In genomic region chr18:3037423-3037915, GRCh38 we compare ENCODE assay signal across 8 cellular contexts. TPM values are rescaled to one million over a fixed set of nuclear protein-coding genes. Genes with fewer than 3 reads are reported as not detected.
A peak's percentile ranks its signal among the peaks of the same experiment; 100 is the strongest.
DNase-seq lines count a peak whose midpoint lies in the region; ATAC-seq and TF ChIP-seq lines count a peak whose summit lies in the region.

No MANE protein-coding gene starts in this region.

- in situ Hi-C loops in GM23248 (cut with MboI): loop anchor here (25.0 kb wide), 1 partner anchor 100 kb away; no protein-coding TSS in a partner anchor

- H3K4me3 ChIP-seq in GM23248 (no peak overlapping the region), right lobe of liver (no peak overlapping the region), ovary (no peak overlapping the region)

- 43% methylated on average over 4 of the region's 4 CpGs for WGBS in GM23248 (ENCODE audit: low coverage in 1 of 2, low lambda C conversion rate in 2 of 2, missing lambda C conversion rate in 2 of 2), 2 experiments
- 14% methylated on average over 4 of the region's 4 CpGs for WGBS in right lobe of liver (ENCODE audit: insufficient coverage, low coverage, low lambda C conversion rate, missing lambda C conversion rate)
- WGBS in ovary, 3 donors: 47 to 51% (median 51%) methylated on average over 4 of the region's 4 CpGs

- H3K4me2 ChIP-seq in GM23248 (ENCODE audit: unreplicated experiment): no peak overlapping the region

- H3K9me2 ChIP-seq in GM23248 (ENCODE audit: insufficient read depth): no peaks in the 10 kb centered on the region

- peak; percentile 90 to 98 (median 96) for ATAC-seq in right lobe of liver

- DNase-seq in SIG-M5 treated with dmso at 0.1 percent for 504 hours (lab: John Stamatoyannopoulos, UW; ENCODE audit: unreplicated experiment) (peak; percentile 63), SIG-M5 (lab: John Stamatoyannopoulos, UW) (no peak), GM23248 (peak; percentile 84), LHCN-M2 (ENCODE audit: low read depth) (peak; percentile 57), amniotic epithelial cell (ENCODE audit: low read depth) (peak; percentile 87), right lobe of liver (peak in 1 of 3 donors; percentile 40), ovary (no peak), NCI-H2081 treated with DMSO at 0.1 percent for 48 hours (lab: John Stamatoyannopoulos, UW) (no peak)

- no peaks in the 10 kb centered on the region for H3K36me3 ChIP-seq in GM23248 (ENCODE audit: low read depth)
- H3K36me3 ChIP-seq in right lobe of liver: no peaks in the 10 kb centered on the region
- H3K36me3 ChIP-seq in ovary: no peaks in the 10 kb centered on the region

- TF ChIP-seq EP300 in ovary (IDR thresholded peaks at IDR 0.05): no peak

- H3K27ac ChIP-seq in GM23248: peak overlapping the region; percentile 7; the same call in 1 of the 2 replicates
- H3K27ac ChIP-seq in right lobe of liver: peak overlapping the region in 2 of 3 donors; percentile 46 to 54
- no peak overlapping the region for H3K27ac ChIP-seq in ovary

- H3K79me2 ChIP-seq in GM23248 (ENCODE audit: insufficient read depth): no peaks in the 10 kb centered on the region

- H3K9ac ChIP-seq in GM23248: no peak overlapping the region

- no peaks in the 10 kb centered on the region for H3F3A ChIP-seq in GM23248 (ENCODE audit: insufficient read depth)

- H3K27me3 ChIP-seq in GM23248 (replicated peaks; ENCODE audit: insufficient read depth) (no peaks in the 10 kb centered on the region), right lobe of liver (no peaks in the 10 kb centered on the region), ovary (no peaks in the 10 kb centered on the region)

- TF ChIP-seq CTCF in right lobe of liver (IDR thresholded peaks at IDR 0.05): no peak
- TF ChIP-seq CTCF in ovary (IDR thresholded peaks at IDR 0.05): no peak

- peak overlapping the region; percentile 64 for H2AFZ ChIP-seq in GM23248

- TF ChIP-seq POLR2A in right lobe of liver (IDR thresholded peaks at IDR 0.05) (no peak), ovary (IDR thresholded peaks at IDR 0.05) (no peak)

- H3K9me3 ChIP-seq in GM23248 (ENCODE audit: low read depth) (no peaks in the 10 kb centered on the region), right lobe of liver (no peaks in the 10 kb centered on the region), ovary (no peaks in the 10 kb centered on the region)

- H4K20me1 ChIP-seq in GM23248 (ENCODE audit: insufficient read depth): no peaks in the 10 kb centered on the region

- intact Hi-C loops in right lobe of liver (cut with DNase I) (no loop called here), ovary (cut with DNase I) (no loop called here)

- H3K4me1 ChIP-seq in GM23248 (ENCODE audit: insufficient read depth) (peaks cover 8% of the 10 kb centered on the region; the same call in 1 of the 2 replicates), right lobe of liver (peaks cover 0 to 3% (median 0%) of the 10 kb centered on the region in 4 donors), ovary (ENCODE audit: insufficient read depth) (no peaks in the 10 kb centered on the region)

RNA-seq across cellular contexts. Expression of gene LPIN2, which starts 24.5 kb away (rescaled TPM):
- total RNA-seq in GM23248 (2014; rRNA removed; shearing (Covaris generic)): 29.2 and 33.9 TPM in 2 replicates
- polyA plus RNA-seq in GM23248 (2016; fragmentation: Nextera tagmentation; extraction: Ambion mirVana): 19.5 and 19.8 TPM in 2 replicates
- total RNA-seq in LHCN-M2 (2014; rRNA removed): 38.9 and 42.0 TPM in 2 replicates
- polyA plus RNA-seq in LHCN-M2 (2012): 14.4 TPM
- 100 to 1,000 TPM in 5 of 6 experiments, 10 to 100 TPM in 1; 64.9 to 175 (median 150) TPM for total RNA-seq in right lobe of liver
- total RNA-seq in ovary: 10 to 100 TPM; 21.3 to 30.4 (median 26.4) TPM
- polyA plus RNA-seq in ovary: 10 to 100 TPM; 13.4 to 44.7 TPM

Comparison
In these comparisons a context has a peak if more than half of its experiments do, and no peak if none do; other contexts are left out.
1. DNase-seq: peak in SIG-M5 treated with dmso at 0.1 percent for 504 hours (single experiment), GM23248 (single experiment), LHCN-M2 (single experiment) and amniotic epithelial cell (single experiment); none in SIG-M5 (single experiment), ovary (0 of 5) and NCI-H2081 treated with DMSO at 0.1 percent for 48 hours (single experiment).
2. H3K27ac ChIP-seq: peak in GM23248 (single experiment) and right lobe of liver (2 of 3); none in ovary (0 of 2).